In genomic region chr15:52023169-52023922, GRCh38 we compare ENCODE assay signal across 1 cellular context.
TF ChIP-seq lines count a peak whose summit lies in the region.

No MANE protein-coding gene starts in this region.

TF ChIP-seq in A549, 52 proteins besides CTCF, POLR2A, EP300 and RAD21 (continued from another document):
- TF ChIP-seq MAX (IDR thresholded peaks at IDR 0.05) (no peak), FOSL2 (IDR thresholded peaks at IDR 0.05) (no peak), FOSL2 (CRISPR knock-in tag; IDR thresholded peaks at IDR 0.05) (no peak), CBX2 (IDR thresholded peaks at IDR 0.05; ENCODE audit: borderline replicate concordance, low read depth) (no peak), HDAC2 (IDR thresholded peaks at IDR 0.05) (no peak), JUN (IDR thresholded peaks at IDR 0.05) (no peak), HOXB5 (CRISPR knock-in tag; IDR thresholded peaks at IDR 0.05) (no peak), ATOH8 (CRISPR knock-in tag; IDR thresholded peaks at IDR 0.05; ENCODE audit: low read depth) (no peak), CHD4 (IDR thresholded peaks at IDR 0.05; ENCODE audit: borderline replicate concordance) (no peak), MYC (IDR thresholded peaks at IDR 0.05; ENCODE audit: borderline replicate concordance, low read length) (no peak)
